8 cellular contexts compared by ENCODE assay signal in the genomic region with DNA sequence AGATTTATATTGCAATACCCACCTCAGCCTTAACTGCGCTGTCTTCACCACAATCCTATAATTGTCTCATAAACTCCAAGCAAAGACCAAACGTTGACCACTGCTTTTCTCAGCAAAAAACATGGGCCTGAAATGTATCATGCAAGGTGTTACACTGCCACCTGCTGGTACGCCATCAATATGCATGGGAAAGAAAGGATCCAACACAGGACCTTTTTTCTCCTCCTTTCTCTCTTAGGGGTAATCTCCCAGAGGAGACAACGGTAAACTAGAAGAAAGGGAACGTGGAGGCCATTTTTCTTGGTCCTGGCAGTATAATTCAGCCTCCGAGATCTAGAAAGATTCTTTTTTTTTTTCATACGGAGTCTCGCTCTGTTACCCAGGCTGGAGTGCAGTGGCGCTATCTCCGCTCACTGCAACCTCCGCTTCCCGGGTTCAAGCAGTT.
DNase-seq lines count a peak whose midpoint lies in the region; ATAC-seq and TF ChIP-seq lines count a peak whose summit lies in the region.

No MANE protein-coding gene starts in this region.

- WGBS in liver: 41% methylated on average over 12 of the region's 12 CpGs

- TF ChIP-seq CTCF in colonic mucosa (IDR thresholded peaks at IDR 0.05) (peak; percentile 89), liver (IDR thresholded peaks at IDR 0.05; ENCODE audit: low read depth, low read length, missing input control) (peak; percentile 97)

- H3K4me3 ChIP-seq in colonic mucosa (no peak overlapping the region), liver (ENCODE audit: low read depth in 1 of 3, low read length in 3 of 3) (no peak overlapping the region)

- H3K4me1 ChIP-seq in colonic mucosa (peaks cover under 1% of the 10 kb centered on the region), liver (ENCODE audit: control insufficient read depth in 4 of 4, insufficient read depth in 4 of 4, low read length in 3 of 4) (peaks cover 0 to 3% (median 0%) of the 10 kb centered on the region in 4 donors)

- TF ChIP-seq RAD21 in liver (IDR thresholded peaks at IDR 0.05): peak; percentile 100

- intact Hi-C loops in colonic mucosa (cut with DNase I): loop anchor here (2.0 to 5.0 kb wide), 2 partner anchors 85 to 131 kb away; no protein-coding TSS in a partner anchor

- H3K36me3 ChIP-seq in colonic mucosa: no peaks in the 10 kb centered on the region
- H3K36me3 ChIP-seq in liver (ENCODE audit: control insufficient read depth in 4 of 4, insufficient read depth in 3 of 4, low read depth in 1 of 4, low read length in 3 of 4): no peaks in the 10 kb centered on the region

- H3K27ac ChIP-seq in colonic mucosa (no peak overlapping the region), liver (ENCODE audit: low read depth in 1 of 2, low read length in 2 of 2) (no peak overlapping the region)

- DNase-seq in AG08396 (ENCODE audit: low spot score) (peak; percentile 65), NCI-H510A treated with DMSO at 0.1 percent for 48 hours (lab: John Stamatoyannopoulos, UW) (peak; percentile 58), colonic mucosa (peak; percentile 88)
- peak; percentile 90 for DNase-seq in activated CD4-positive, alpha-beta T cell treated with anti-CD3 and anti-CD28 coated beads for 48 hours
- peak; percentile 55 to 73 (median 61) for DNase-seq in stimulated activated CD4-positive, alpha-beta T cell treated with anti-CD3 and anti-CD28 coated beads, TNF-alpha, amount 100 ng/mL, for 4 hours (ENCODE audit: low read depth in 3 of 3)

- H3K27me3 ChIP-seq in colonic mucosa (no peaks in the 10 kb centered on the region), liver (ENCODE audit: control insufficient read depth in 4 of 4, insufficient read depth in 4 of 4, low read length in 3 of 4) (peaks cover 0 to 7% (median 0%) of the 10 kb centered on the region in 4 donors)

- peak; percentile 74 for ATAC-seq in GM18873 (IDR thresholded peaks at IDR 0.05; ENCODE audit: low FRiP score, unreplicated experiment)
- peak; percentile 75 for ATAC-seq in HG03439 (IDR thresholded peaks at IDR 0.05; ENCODE audit: unreplicated experiment)

- H3K9me3 ChIP-seq in colonic mucosa: no peaks in the 10 kb centered on the region
- no peaks in the 10 kb centered on the region for H3K9me3 ChIP-seq in liver (ENCODE audit: control insufficient read depth in 4 of 4, low read length in 3 of 4)

- H3K9ac ChIP-seq in colonic mucosa (ENCODE audit: low read depth in 2 of 2, low read length in 2 of 2) (no peak overlapping the region), liver (ENCODE audit: low read depth in 1 of 2, low read length in 2 of 2) (no peak overlapping the region)

TF ChIP-seq in liver, 16 proteins besides CTCF, POLR2A, EP300 and RAD21:
- peak in 1 of 2 donors; percentile 54 for TF ChIP-seq HNF4A (conservative IDR thresholded peaks at IDR 0.05)
- no peak for TF ChIP-seq SP1 (IDR thresholded peaks at IDR 0.05)
- no peak for TF ChIP-seq JUND (IDR thresholded peaks at IDR 0.05)
- TF ChIP-seq YY1 (IDR thresholded peaks at IDR 0.05): peak; percentile 36
- TF ChIP-seq RXRA (IDR thresholded peaks at IDR 0.05): peak in 1 of 2 donors; percentile 39
- TF ChIP-seq, protein P1, sequence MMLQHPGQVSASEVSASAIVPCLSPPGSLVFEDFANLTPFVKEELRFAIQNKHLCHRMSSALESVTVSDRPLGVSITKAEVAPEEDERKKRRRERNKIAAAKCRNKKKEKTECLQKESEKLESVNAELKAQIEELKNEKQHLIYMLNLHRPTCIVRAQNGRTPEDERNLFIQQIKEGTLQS (IDR thresholded peaks at IDR 0.05): no peak
